In genomic region chr6:558089-558488, GRCh38 we compare ENCODE assay signal across 12 cellular contexts.
DNase-seq lines count a peak whose midpoint lies in the region; ATAC-seq and TF ChIP-seq lines count a peak whose summit lies in the region.
"Had no signal": no experiment of that assay in that cellular context is flagged by ENCODE, and none has a peak within 500 bp of the region (broad histone marks: within the 10 kb centered on the region; RNA-seq: fewer than 3 reads in every experiment).

No MANE protein-coding gene starts in this region.

- H3K27ac Mint-ChIP-seq in activated CD4-positive, alpha-beta T cell treated with anti-CD3 and anti-CD28 coated beads, Interleukin-2, amount 10 ng/mL, durations not matched to agents 24 days and 14 days = peak overlapping the region; percentile 91
- peak overlapping the region; percentile 88 for H3K27ac Mint-ChIP-seq in activated T-helper 2 cell treated with anti-CD3 and anti-CD28 coated beads, Interferon-gamma antibody, Interleukin-2, Interleukin-4, amounts not matched to agents 10 μg/mL and 5 μg/mL and 100 μg/mL, durations not matched to agents 14 hours and 24 hours and 36 hours
- H3K27ac Mint-ChIP-seq in neural crest cell (ENCODE audit: unreplicated experiment) = no peak overlapping the region
- no peak overlapping the region for H3K27ac Mint-ChIP-seq in stimulated activated memory B cell treated with anti-CD40 and anti-IgM and Interleukin-4, amounts not matched to agents 10 μg/mL and 1 μg/mL and 100 μg/mL, for 72 hours
- H3K27ac Mint-ChIP-seq: GM23338 had no signal

- peaks cover 9 to 87% (median 34%) of the 10 kb centered on the region in 4 donors for H3K36me3 ChIP-seq in upper lobe of left lung

- no peaks in the 10 kb centered on the region for H3K27me3 Mint-ChIP-seq in activated CD4-positive, alpha-beta T cell treated with anti-CD3 and anti-CD28 coated beads, Interleukin-2, amount 10 ng/mL, durations not matched to agents 24 days and 14 days
- no peaks in the 10 kb centered on the region for H3K27me3 Mint-ChIP-seq in activated T-helper 2 cell treated with anti-CD3 and anti-CD28 coated beads, Interferon-gamma antibody, Interleukin-2, Interleukin-4, amounts not matched to agents 10 μg/mL and 5 μg/mL and 100 μg/mL, durations not matched to agents 14 hours and 24 hours and 36 hours (ENCODE audit: low read depth)
- H3K27me3 Mint-ChIP-seq in neural crest cell (ENCODE audit: low read depth) = no peaks in the 10 kb centered on the region
- no peaks in the 10 kb centered on the region for H3K27me3 Mint-ChIP-seq in stimulated activated memory B cell treated with anti-CD40 and anti-IgM and Interleukin-4, amounts not matched to agents 10 μg/mL and 1 μg/mL and 100 μg/mL, for 72 hours

- H3K4me1 ChIP-seq in upper lobe of left lung = no peaks in the 10 kb centered on the region

- no peak for TF ChIP-seq POLR2A in upper lobe of left lung (IDR thresholded peaks at IDR 0.05)

- TF ChIP-seq EP300 in upper lobe of left lung (IDR thresholded peaks at IDR 0.05) = no peak

- H3K4me3 ChIP-seq in upper lobe of left lung = no peak overlapping the region
- H3K4me3 ChIP-seq: BLaER1, GM23338 had no signal

- peak; percentile 39 for TF ChIP-seq CTCF in neural crest cell (conservative IDR thresholded peaks at IDR 0.05)
- no peak for TF ChIP-seq CTCF in upper lobe of left lung (IDR thresholded peaks at IDR 0.05)

- intact Hi-C loops in activated CD4-positive, alpha-beta T cell treated with anti-CD3 and anti-CD28 coated beads, Interleukin-2, amount 10 ng/mL, durations not matched to agents 24 days and 14 days (cut with micrococcal nuclease) = no loop called here
- intact Hi-C loops in activated T-helper 2 cell treated with anti-CD3 and anti-CD28 coated beads, Interferon-gamma antibody, Interleukin-2, Interleukin-4, amounts not matched to agents 10 μg/mL and 5 μg/mL and 100 μg/mL, durations not matched to agents 14 hours and 24 hours and 36 hours (cut with micrococcal nuclease) = no loop called here

- peaks cover 70% of the 10 kb centered on the region for H3K36me3 Mint-ChIP-seq in activated CD4-positive, alpha-beta T cell treated with anti-CD3 and anti-CD28 coated beads, Interleukin-2, amount 10 ng/mL, durations not matched to agents 24 days and 14 days (ENCODE audit: low read depth)
- peaks cover 79% of the 10 kb centered on the region for H3K36me3 Mint-ChIP-seq in activated T-helper 2 cell treated with anti-CD3 and anti-CD28 coated beads, Interferon-gamma antibody, Interleukin-2, Interleukin-4, amounts not matched to agents 10 μg/mL and 5 μg/mL and 100 μg/mL, durations not matched to agents 14 hours and 24 hours and 36 hours (ENCODE audit: low read depth)
- H3K36me3 Mint-ChIP-seq in neural crest cell (ENCODE audit: low read depth) = peaks cover 30% of the 10 kb centered on the region
- peaks cover 31% of the 10 kb centered on the region for H3K36me3 Mint-ChIP-seq in stimulated activated memory B cell treated with anti-CD40 and anti-IgM and Interleukin-4, amounts not matched to agents 10 μg/mL and 1 μg/mL and 100 μg/mL, for 72 hours

- peak; percentile 36 for DNase-seq in activated CD4-positive, alpha-beta T cell treated with anti-CD3 and anti-CD28 coated beads, Interleukin-2, amount 10 ng/mL, durations not matched to agents 24 days and 14 days
- DNase-seq in activated CD4-positive, alpha-beta T cell treated with anti-CD3 and anti-CD28 coated beads, Interleukin-2, amount 50 U/mL, for 48 hours = no peak
- DNase-seq in HT-29 (ENCODE audit: low spot score) = peak; percentile 16
- DNase-seq in activated T-helper 2 cell treated with anti-CD3 and anti-CD28 coated beads, Interferon-gamma antibody, Interleukin-2, Interleukin-4, amounts not matched to agents 10 μg/mL and 5 μg/mL and 100 μg/mL, durations not matched to agents 14 hours and 24 hours and 36 hours (ENCODE audit: low spot score) = no peak
- no peak for DNase-seq in neural crest cell (ENCODE audit: low read depth, low spot score)
- no peak for DNase-seq in upper lobe of left lung
- DNase-seq: caudate nucleus, NCI-H1694 had no signal

- ATAC-seq in stimulated activated memory B cell treated with anti-CD40 and anti-IgM and Interleukin-4, amounts not matched to agents 10 μg/mL and 1 μg/mL and 100 μg/mL, for 72 hours = no peak
- ATAC-seq in upper lobe of left lung (ENCODE audit: low FRiP score in 2 of 2) (no peak), GM18517 (IDR thresholded peaks at IDR 0.05; ENCODE audit: unreplicated experiment) (no peak)
- ATAC-seq: GM23338 had no signal

- no peaks in the 10 kb centered on the region for H3K9me3 ChIP-seq in upper lobe of left lung

- no peaks in the 10 kb centered on the region for H3K27me3 ChIP-seq in upper lobe of left lung
- H3K27me3 ChIP-seq: BLaER1 had no signal

- H3K27ac ChIP-seq in upper lobe of left lung = no peak overlapping the region
- H3K27ac ChIP-seq: BLaER1 had no signal

- no peaks in the 10 kb centered on the region for H3K9me3 Mint-ChIP-seq in activated CD4-positive, alpha-beta T cell treated with anti-CD3 and anti-CD28 coated beads, Interleukin-2, amount 10 ng/mL, durations not matched to agents 24 days and 14 days
- H3K9me3 Mint-ChIP-seq in activated T-helper 2 cell treated with anti-CD3 and anti-CD28 coated beads, Interferon-gamma antibody, Interleukin-2, Interleukin-4, amounts not matched to agents 10 μg/mL and 5 μg/mL and 100 μg/mL, durations not matched to agents 14 hours and 24 hours and 36 hours = no peaks in the 10 kb centered on the region
- H3K9me3 Mint-ChIP-seq in neural crest cell = no peaks in the 10 kb centered on the region
- no peaks in the 10 kb centered on the region for H3K9me3 Mint-ChIP-seq in stimulated activated memory B cell treated with anti-CD40 and anti-IgM and Interleukin-4, amounts not matched to agents 10 μg/mL and 1 μg/mL and 100 μg/mL, for 72 hours
- H3K9me3 Mint-ChIP-seq: GM23338 had no signal

- peak overlapping the region; percentile 57 for H3K4me3 Mint-ChIP-seq in activated CD4-positive, alpha-beta T cell treated with anti-CD3 and anti-CD28 coated beads, Interleukin-2, amount 10 ng/mL, durations not matched to agents 24 days and 14 days
- no peak overlapping the region for H3K4me3 Mint-ChIP-seq in activated T-helper 2 cell treated with anti-CD3 and anti-CD28 coated beads, Interferon-gamma antibody, Interleukin-2, Interleukin-4, amounts not matched to agents 10 μg/mL and 5 μg/mL and 100 μg/mL, durations not matched to agents 14 hours and 24 hours and 36 hours (ENCODE audit: low read depth)
- no peak overlapping the region for H3K4me3 Mint-ChIP-seq in neural crest cell
- H3K4me3 Mint-ChIP-seq in stimulated activated memory B cell treated with anti-CD40 and anti-IgM and Interleukin-4, amounts not matched to agents 10 μg/mL and 1 μg/mL and 100 μg/mL, for 72 hours = no peak overlapping the region
- H3K4me3 Mint-ChIP-seq: GM23338 had no signal

- peaks cover 35% of the 10 kb centered on the region for H3K4me1 Mint-ChIP-seq in activated CD4-positive, alpha-beta T cell treated with anti-CD3 and anti-CD28 coated beads, Interleukin-2, amount 10 ng/mL, durations not matched to agents 24 days and 14 days
- peaks cover 63% of the 10 kb centered on the region for H3K4me1 Mint-ChIP-seq in activated T-helper 2 cell treated with anti-CD3 and anti-CD28 coated beads, Interferon-gamma antibody, Interleukin-2, Interleukin-4, amounts not matched to agents 10 μg/mL and 5 μg/mL and 100 μg/mL, durations not matched to agents 14 hours and 24 hours and 36 hours (ENCODE audit: low read depth)
- H3K4me1 Mint-ChIP-seq in neural crest cell = no peaks in the 10 kb centered on the region
- no peaks in the 10 kb centered on the region for H3K4me1 Mint-ChIP-seq in stimulated activated memory B cell treated with anti-CD40 and anti-IgM and Interleukin-4, amounts not matched to agents 10 μg/mL and 1 μg/mL and 100 μg/mL, for 72 hours
- H3K4me1 Mint-ChIP-seq: GM23338 had no signal

Comparison
In these comparisons a context has a peak if more than half of its experiments do, and no peak if none do; other contexts are left out.
1. DNase-seq: peak in activated CD4-positive, alpha-beta T cell treated with anti-CD3 and anti-CD28 coated beads, Interleukin-2, amount 10 ng/mL, durations not matched to agents 24 days and 14 days (single experiment) and HT-29 (single experiment); none in activated CD4-positive, alpha-beta T cell treated with anti-CD3 and anti-CD28 coated beads, Interleukin-2, amount 50 U/mL, for 48 hours (0 of 2), activated T-helper 2 cell treated with anti-CD3 and anti-CD28 coated beads, Interferon-gamma antibody, Interleukin-2, Interleukin-4, amounts not matched to agents 10 μg/mL and 5 μg/mL and 100 μg/mL, durations not matched to agents 14 hours and 24 hours and 36 hours (single experiment), neural crest cell (single experiment) and upper lobe of left lung (0 of 2).
2. H3K27ac Mint-ChIP-seq: peak in activated CD4-positive, alpha-beta T cell treated with anti-CD3 and anti-CD28 coated beads, Interleukin-2, amount 10 ng/mL, durations not matched to agents 24 days and 14 days (single experiment) and activated T-helper 2 cell treated with anti-CD3 and anti-CD28 coated beads, Interferon-gamma antibody, Interleukin-2, Interleukin-4, amounts not matched to agents 10 μg/mL and 5 μg/mL and 100 μg/mL, durations not matched to agents 14 hours and 24 hours and 36 hours (single experiment); none in neural crest cell (single experiment) and stimulated activated memory B cell treated with anti-CD40 and anti-IgM and Interleukin-4, amounts not matched to agents 10 μg/mL and 1 μg/mL and 100 μg/mL, for 72 hours (single experiment).